ENCODE assay signal across 8 cellular contexts in the genomic region with DNA sequence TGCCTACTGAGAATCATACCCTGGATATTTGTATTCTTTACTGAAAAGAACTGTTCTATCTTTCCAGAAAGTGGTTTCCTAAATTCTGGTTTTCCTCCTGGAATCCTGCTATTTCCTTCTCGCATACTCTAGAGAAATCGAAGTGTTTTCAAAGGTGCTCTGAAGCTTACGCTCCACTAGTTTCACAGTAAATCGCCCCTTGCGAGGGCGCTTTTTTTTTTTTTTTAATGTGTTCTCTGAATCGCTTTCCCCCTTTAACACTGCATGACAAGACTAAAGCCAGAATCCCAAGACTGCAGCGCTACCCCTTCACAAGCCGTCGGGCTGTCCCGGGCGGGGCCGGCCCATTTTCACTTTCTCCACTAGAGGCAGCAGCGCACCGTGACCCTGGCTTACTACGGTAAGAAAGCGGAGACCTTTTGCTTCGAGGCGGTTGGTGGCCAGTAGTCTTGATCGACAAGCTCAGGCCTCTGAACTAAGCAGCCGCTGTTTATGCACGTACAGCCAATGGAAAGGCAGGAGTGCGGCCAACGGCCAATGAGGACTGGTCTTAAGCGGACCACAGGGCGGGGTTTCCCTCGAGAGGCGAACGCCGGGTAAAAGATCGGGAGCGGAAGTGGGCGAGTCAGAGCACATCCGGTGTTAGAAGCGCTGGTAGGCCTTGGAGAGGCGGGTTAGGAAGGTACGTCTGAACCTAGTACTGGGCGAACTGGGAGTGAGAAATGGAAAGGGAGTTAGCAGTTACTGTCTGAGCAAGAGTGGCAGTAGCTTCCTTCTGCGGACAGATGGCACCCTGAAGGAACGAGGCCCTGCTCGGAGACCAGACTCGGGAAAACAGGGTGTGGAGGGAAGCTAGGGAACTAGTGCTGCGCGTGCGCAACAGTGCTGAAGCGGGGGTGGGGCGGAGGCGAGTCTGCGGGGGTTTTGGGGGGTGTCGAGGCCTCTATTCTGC. TPM values are rescaled to one million over a fixed set of nuclear protein-coding genes. Genes with fewer than 3 reads are reported as not detected.
A peak's percentile ranks its signal among the peaks of the same experiment; 100 is the strongest.
DNase-seq lines count a peak whose midpoint lies in the region; ATAC-seq and TF ChIP-seq lines count a peak whose summit lies in the region.

A gene with protein sequence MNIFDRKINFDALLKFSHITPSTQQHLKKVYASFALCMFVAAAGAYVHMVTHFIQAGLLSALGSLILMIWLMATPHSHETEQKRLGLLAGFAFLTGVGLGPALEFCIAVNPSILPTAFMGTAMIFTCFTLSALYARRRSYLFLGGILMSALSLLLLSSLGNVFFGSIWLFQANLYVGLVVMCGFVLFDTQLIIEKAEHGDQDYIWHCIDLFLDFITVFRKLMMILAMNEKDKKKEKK (plus strand): TSS at position 628 of the 952 bp plus-strand sequence. CDS start 10,937 bp downstream, outside the sequence.

- H3K4me3 ChIP-seq in choroid plexus epithelial cell (ENCODE audit: low read depth, low read length) (peak within 1 kb of the TSS; percentile 76), kidney epithelial cell (ENCODE audit: low read depth, low read length) (peak within 1 kb of the TSS; percentile 82)

- no peaks in the 10 kb centered on the region for H3K27me3 ChIP-seq in kidney epithelial cell (ENCODE audit: control insufficient read depth, insufficient read depth, low read length)

- peak; percentile 93 for TF ChIP-seq CTCF in choroid plexus epithelial cell (conservative IDR thresholded peaks at IDR 0.05; ENCODE audit: low read depth, low read length)
- peak; percentile 92 for TF ChIP-seq CTCF in kidney epithelial cell (IDR thresholded peaks at IDR 0.05; ENCODE audit: insufficient read depth, low read length, poor library complexity, severe bottlenecking)

- ATAC-seq in GM19043 (IDR thresholded peaks at IDR 0.05; ENCODE audit: low read depth, unreplicated experiment) (peak; percentile 93), HG03432 (IDR thresholded peaks at IDR 0.05; ENCODE audit: unreplicated experiment) (peak; percentile 94)

- DNase-seq in AML-193 (lab: John Stamatoyannopoulos, UW), result peak; percentile 99
- DNase-seq in NCI-H510A (lab: John Stamatoyannopoulos, UW), result peak; percentile 99
- peak; percentile 95 to 97 for DNase-seq in activated CD4-positive, alpha-beta T cell treated with anti-CD3 and anti-CD28 coated beads for 24 hours (ENCODE audit: low read depth in 2 of 2)
- peak; percentile 100 for DNase-seq in choroid plexus epithelial cell (ENCODE audit: low read depth)
- DNase-seq in kidney epithelial cell (ENCODE audit: low read depth), result peak; percentile 100
- DNase-seq in stimulated activated CD4-positive, alpha-beta T cell treated with anti-CD3 and anti-CD28 coated beads, Interleukin-1b, Interleukin-23, amount 100 ng/mL, for 1 hour (ENCODE audit: low read depth in 2 of 2), result peak; percentile 84 to 98

- H3K36me3 ChIP-seq in kidney epithelial cell (ENCODE audit: control insufficient read depth, insufficient read depth, low read length), result no peaks in the 10 kb centered on the region

RNA-seq across cellular contexts. Expression of the gene that starts here (rescaled TPM):
- 588 and 603 TPM in 2 replicates for total RNA-seq in kidney epithelial cell

Comparison
In these comparisons a context has a peak if more than half of its experiments do, and no peak if none do; other contexts are left out.
1. Peak in every context shown above with its lines: DNase-seq, ATAC-seq and H3K4me3 ChIP-seq.